Comparison of ENCODE assay signal across 15 cellular contexts in the genomic region with DNA sequence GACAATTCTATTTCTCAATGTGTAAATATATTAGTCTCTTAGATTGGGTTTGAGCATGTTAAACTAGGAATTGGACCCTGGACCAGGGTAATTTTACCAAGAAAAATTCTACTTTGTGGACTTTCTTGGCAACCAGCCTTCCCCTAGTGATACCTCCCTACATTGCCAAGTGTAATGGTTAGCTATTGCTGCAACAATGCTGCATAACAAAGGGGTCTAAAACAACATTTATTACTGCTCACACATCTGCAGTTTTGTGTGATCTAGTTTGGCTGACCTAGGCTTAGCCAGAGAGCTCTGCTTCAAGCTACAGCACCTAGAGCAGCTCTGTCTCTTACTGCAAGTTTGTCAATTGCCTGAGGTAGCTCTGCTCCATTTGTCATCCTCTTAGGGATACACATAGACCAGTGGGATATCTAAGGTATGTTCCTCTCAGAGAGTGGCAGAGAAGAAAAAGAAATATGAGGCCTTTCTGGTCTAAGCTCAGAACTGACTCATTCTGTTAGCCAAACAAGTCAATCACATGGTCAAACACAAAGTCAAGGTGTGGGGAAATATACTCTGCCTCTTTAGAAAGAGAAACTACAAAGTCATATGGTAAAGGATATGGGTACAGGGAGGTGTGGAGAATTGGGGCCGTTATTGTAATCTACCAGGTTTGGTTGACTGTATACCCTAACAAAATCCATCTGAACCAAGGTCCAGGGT. TPM values are rescaled to one million over a fixed set of nuclear protein-coding genes. Genes with fewer than 3 reads are reported as not detected.
DNase-seq lines count a peak whose midpoint lies in the region; TF ChIP-seq lines count a peak whose summit lies in the region.
"Had no signal": no experiment of that assay in that cellular context is flagged by ENCODE, and none has a peak within 500 bp of the region (broad histone marks: within the 10 kb centered on the region; RNA-seq: fewer than 3 reads in every experiment).

No MANE protein-coding gene starts in this region.

- peaks cover 28% of the 10 kb centered on the region for H3K4me1 Mint-ChIP-seq in activated naive CD4-positive, alpha-beta T cell treated with anti-CD3 and anti-CD28 coated beads, Interleukin-2, amount 10 ng/mL, durations not matched to agents 7 days and 5 days
- peaks cover 22% of the 10 kb centered on the region for H3K4me1 Mint-ChIP-seq in T-helper 2 cell treated with Interferon-gamma antibody and Interleukin-4, amounts not matched to agents 5 μg/mL and 100 μg/mL, for 36 hours (ENCODE audit: low read depth)
- peaks cover 23% of the 10 kb centered on the region for H3K4me1 Mint-ChIP-seq in type B pancreatic cell (ENCODE audit: unreplicated experiment)

- no peak for DNase-seq in activated naive CD4-positive, alpha-beta T cell treated with anti-CD3 and anti-CD28 coated beads, Interleukin-2, amount 10 ng/mL, durations not matched to agents 7 days and 5 days
- DNase-seq in activated naive CD4-positive, alpha-beta T cell treated with anti-CD3 and anti-CD28 coated beads, Interleukin-2, amount 50 U/mL, for 16 hours = no peak
- DNase-seq in T-helper 2 cell treated with Interferon-gamma antibody and Interleukin-4, amounts not matched to agents 5 μg/mL and 100 μg/mL, for 36 hours (ENCODE audit: low spot score) = no peak
- DNase-seq in iris pigment epithelial cell (ENCODE audit: low read depth) (peak; percentile 85), type B pancreatic cell (ENCODE audit: extremely low spot score, unreplicated experiment) (no peak), germinal center (ENCODE audit: low spot score) (no peak), activated gamma-delta T cell (lab: John Stamatoyannopoulos, UW) (no peak), NCI-H774 (lab: John Stamatoyannopoulos, UW) (no peak)
- DNase-seq: DMS153; NCI-H1105; ovary; stimulated activated CD4-positive, alpha-beta T cell treated with anti-CD3 and anti-CD28 coated beads, Interleukin-12 subunit alpha, Interleukin-12 subunit beta, amount 100 ng/mL, for 4 hours; WERI-Rb-1 had no signal

- CTCF ChIA-PET in activated naive CD4-positive, alpha-beta T cell treated with anti-CD3 and anti-CD28 coated beads, Interleukin-2, amount 10 ng/mL, durations not matched to agents 7 days and 5 days (lab: Charles Lee) = interaction anchor here (1.0 to 3.9 kb wide), 3 partner anchors 26 to 84 kb away, joined by 3 to 15 read pairs (median 4); a partner anchor contains a TSS

- H3K27ac Mint-ChIP-seq in activated naive CD4-positive, alpha-beta T cell treated with anti-CD3 and anti-CD28 coated beads, Interleukin-2, amount 10 ng/mL, durations not matched to agents 7 days and 5 days = peak overlapping the region; percentile 43
- peak overlapping the region; percentile 28 for H3K27ac Mint-ChIP-seq in T-helper 2 cell treated with Interferon-gamma antibody and Interleukin-4, amounts not matched to agents 5 μg/mL and 100 μg/mL, for 36 hours
- peak overlapping the region; percentile 16 for H3K27ac Mint-ChIP-seq in type B pancreatic cell

- no peaks in the 10 kb centered on the region for H3K36me3 Mint-ChIP-seq in activated naive CD4-positive, alpha-beta T cell treated with anti-CD3 and anti-CD28 coated beads, Interleukin-2, amount 10 ng/mL, durations not matched to agents 7 days and 5 days
- no peaks in the 10 kb centered on the region for H3K36me3 Mint-ChIP-seq in T-helper 2 cell treated with Interferon-gamma antibody and Interleukin-4, amounts not matched to agents 5 μg/mL and 100 μg/mL, for 36 hours (ENCODE audit: low read depth)
- H3K36me3 Mint-ChIP-seq in type B pancreatic cell = peaks cover 4% of the 10 kb centered on the region
- H3K36me3 Mint-ChIP-seq: brain had no signal

- no peak for TF ChIP-seq CTCF in type B pancreatic cell (conservative IDR thresholded peaks at IDR 0.05)

- H3K9me3 Mint-ChIP-seq in activated naive CD4-positive, alpha-beta T cell treated with anti-CD3 and anti-CD28 coated beads, Interleukin-2, amount 10 ng/mL, durations not matched to agents 7 days and 5 days = peaks cover 2% of the 10 kb centered on the region
- peaks cover 9% of the 10 kb centered on the region for H3K9me3 Mint-ChIP-seq in T-helper 2 cell treated with Interferon-gamma antibody and Interleukin-4, amounts not matched to agents 5 μg/mL and 100 μg/mL, for 36 hours
- H3K9me3 Mint-ChIP-seq in type B pancreatic cell = peaks cover 4% of the 10 kb centered on the region

- no peak overlapping the region for H3K4me3 Mint-ChIP-seq in activated naive CD4-positive, alpha-beta T cell treated with anti-CD3 and anti-CD28 coated beads, Interleukin-2, amount 10 ng/mL, durations not matched to agents 7 days and 5 days
- H3K4me3 Mint-ChIP-seq in T-helper 2 cell treated with Interferon-gamma antibody and Interleukin-4, amounts not matched to agents 5 μg/mL and 100 μg/mL, for 36 hours = peak overlapping the region; percentile 23
- H3K4me3 Mint-ChIP-seq in type B pancreatic cell = peak overlapping the region; percentile 71

- peaks cover 65% of the 10 kb centered on the region for H3K27me3 Mint-ChIP-seq in activated naive CD4-positive, alpha-beta T cell treated with anti-CD3 and anti-CD28 coated beads, Interleukin-2, amount 10 ng/mL, durations not matched to agents 7 days and 5 days
- peaks cover 78% of the 10 kb centered on the region for H3K27me3 Mint-ChIP-seq in T-helper 2 cell treated with Interferon-gamma antibody and Interleukin-4, amounts not matched to agents 5 μg/mL and 100 μg/mL, for 36 hours (ENCODE audit: low read depth)
- H3K27me3 Mint-ChIP-seq in type B pancreatic cell = peaks cover 73% of the 10 kb centered on the region

RNA-seq across cellular contexts. Expression of a gene that starts 2.0 kb away (rescaled TPM):
- total RNA-seq in type B pancreatic cell (ENCODE audit: low replicate concordance) = 9.2 and 17.9 TPM in 2 replicates

RNA-seq across cellular contexts. Expression of a gene that starts 24.0 kb away (rescaled TPM):
- total RNA-seq in type B pancreatic cell (ENCODE audit: low replicate concordance) = 0.75 TPM in 1 of 2 replicates, not detected in the other

RNA-seq across cellular contexts. Expression of a gene that starts 26.4 kb away (rescaled TPM):
- not detected in 2 replicates for total RNA-seq in type B pancreatic cell (ENCODE audit: low replicate concordance)
- total RNA-seq: temporal lobe had no signal
